Comparison of ENCODE assay signal across 13 cellular contexts in genomic region chrX:33339219-33339618, GRCh38.
DNase-seq lines count a peak whose midpoint lies in the region; ATAC-seq and TF ChIP-seq lines count a peak whose summit lies in the region.
"Had no signal": no experiment of that assay in that cellular context is flagged by ENCODE, and none has a peak within 500 bp of the region (broad histone marks: within the 10 kb centered on the region; RNA-seq: fewer than 3 reads in every experiment).

No MANE protein-coding gene starts in this region.

- H2AFZ ChIP-seq in OCI-LY1 (ENCODE audit: low read length), result no peak overlapping the region

- ATAC-seq in gastrocnemius medialis, result peak in 1 of 2 donors; percentile 44

- H3K36me3 ChIP-seq in ES-I3 (ENCODE audit: insufficient read depth, low read length), result no peaks in the 10 kb centered on the region
- H3K36me3 ChIP-seq in OCI-LY1 (ENCODE audit: insufficient read depth, low read length), result no peaks in the 10 kb centered on the region
- H3K36me3 ChIP-seq in gastrocnemius medialis, result no peaks in the 10 kb centered on the region
- H3K36me3 ChIP-seq: neutrophil had no signal

- H3K79me2 ChIP-seq in OCI-LY1 (ENCODE audit: insufficient read depth, low read length), result peaks cover 49% of the 10 kb centered on the region

- H3K27ac ChIP-seq in OCI-LY1 (ENCODE audit: low read depth, low read length, poor library complexity, severe bottlenecking) (peak overlapping the region; percentile 93), gastrocnemius medialis (no peak overlapping the region)
- H3K27ac ChIP-seq: neutrophil had no signal

- H3K27me3 ChIP-seq in OCI-LY1 (ENCODE audit: insufficient read depth, low read length) (no peaks in the 10 kb centered on the region), gastrocnemius medialis (no peaks in the 10 kb centered on the region)
- H3K27me3 ChIP-seq: neutrophil had no signal

- no peaks in the 10 kb centered on the region for H4K20me1 ChIP-seq in OCI-LY1 (ENCODE audit: insufficient read depth, low read length)

- peak overlapping the region; percentile 76 for H3K4me3 ChIP-seq in OCI-LY1 (ENCODE audit: low read depth, low read length, poor library complexity, severe bottlenecking)
- no peak overlapping the region for H3K4me3 ChIP-seq in fibroblast of the aortic adventitia (ENCODE audit: low read depth, low read length)
- peak overlapping the region; percentile 12 to 41 (median 36) for H3K4me3 ChIP-seq in gastrocnemius medialis

- H3K4me2 ChIP-seq in OCI-LY1 (ENCODE audit: low read length), result peak overlapping the region; percentile 82

- H3K9me2 ChIP-seq in OCI-LY1 (ENCODE audit: low read depth, low read length), result no peaks in the 10 kb centered on the region

- no peaks in the 10 kb centered on the region for H3F3A ChIP-seq in OCI-LY1 (ENCODE audit: insufficient read depth, low read length)

- DNase-seq in fibroblast of the aortic adventitia (ENCODE audit: low read depth), result peak; percentile 2
- DNase-seq in gastrocnemius medialis, result no peak
- DNase-seq in ureter (ENCODE audit: low spot score), result no peak
- DNase-seq in NCI-H1105 (lab: John Stamatoyannopoulos, UW), result no peak
- DNase-seq in COLO829 (ENCODE audit: low spot score), result no peak
- DNase-seq in DMS 273 (lab: John Stamatoyannopoulos, UW; ENCODE audit: unreplicated experiment), result no peak
- DNase-seq: activated CD4-positive, alpha-beta T cell treated with anti-CD3 and anti-CD28 coated beads for 1 hour; activated effector memory CD4-positive, alpha-beta T cell treated with anti-CD3 and anti-CD28 coated beads, Interleukin-2, amount 50 U/mL, for 16 hours; CD4-positive, alpha-beta T cell; NCI-H187 treated with DMSO at 0.1 percent for 48 hours had no signal

- H3K4me1 ChIP-seq in ES-I3 (ENCODE audit: insufficient read depth, low read length) (peaks cover 21% of the 10 kb centered on the region; the same call in 1 of the 2 replicates), OCI-LY1 (ENCODE audit: insufficient read depth, low read length, severe bottlenecking) (peaks cover 38% of the 10 kb centered on the region), gastrocnemius medialis (no peaks in the 10 kb centered on the region)

- H3K9me3 ChIP-seq in ES-I3 (ENCODE audit: control insufficient read depth, insufficient read depth, low read length) (no peaks in the 10 kb centered on the region), OCI-LY1 (ENCODE audit: low read length) (no peaks in the 10 kb centered on the region), gastrocnemius medialis (no peaks in the 10 kb centered on the region)
- H3K9me3 ChIP-seq: neutrophil had no signal

- TF ChIP-seq POLR2A in gastrocnemius medialis (IDR thresholded peaks at IDR 0.05), result no peak

- no peak for TF ChIP-seq CTCF in OCI-LY1 (IDR thresholded peaks at IDR 0.05; ENCODE audit: low read length)
- TF ChIP-seq CTCF in fibroblast of the aortic adventitia (IDR thresholded peaks at IDR 0.05; ENCODE audit: insufficient read depth, low read length), result no peak
- TF ChIP-seq CTCF in gastrocnemius medialis (IDR thresholded peaks at IDR 0.05 in 4 of 5, conservative IDR thresholded peaks at IDR 0.05 in 1 of 5), result no peak

- H3K9ac ChIP-seq in ES-I3 (ENCODE audit: low read depth, low read length), result peak overlapping the region; percentile 22; the same call in 1 of the 2 replicates
- peak overlapping the region; percentile 72 for H3K9ac ChIP-seq in OCI-LY1 (ENCODE audit: low read length)

- in situ Hi-C loops in gastrocnemius medialis (cut with MboI; ENCODE audit: low sequenced_read_pairs in 4 of 4), result no loop called here

- intact Hi-C loops in gastrocnemius medialis (cut with DNase I; ENCODE audit: low total_unique reads), result loop anchor here (10.0 kb wide), 2 partner anchors 124 to 564 kb away; partner anchors contain the start of gene DMD
